In genomic region chr2:208279236-208279635, GRCh38 we compare ENCODE assay signal across 26 cellular contexts.
"Had no signal": no experiment of that assay in that cellular context is flagged by ENCODE, and none has a peak within 500 bp of the region (broad histone marks: within the 10 kb centered on the region; RNA-seq: fewer than 3 reads in every experiment).

No MANE protein-coding gene starts in this region.

- H3K4me1 ChIP-seq: ascending aorta had no signal

- H3K4me3 ChIP-seq: ascending aorta, body of pancreas had no signal

- H3K27ac ChIP-seq: ascending aorta, body of pancreas, WERI-Rb-1 had no signal

- DNase-seq: activated CD4-positive, alpha-beta T cell treated with anti-CD3 and anti-CD28 coated beads for 48 hours; activated CD4-positive, alpha-beta T cell treated with anti-CD3 and anti-CD28 coated beads, Interleukin-2, amount 50 U/mL, for 4 hours; activated CD8-positive, alpha-beta memory T cell treated with anti-CD3 and anti-CD28 coated beads, Interleukin-2, amount 50 U/mL, for 48 hours; activated CD8-positive, alpha-beta T cell treated with anti-CD3 and anti-CD28 coated beads, Interleukin-2, amount 10 ng/mL, durations not matched to agents 7 days and 5 days; activated effector memory CD4-positive, alpha-beta T cell treated with Interleukin-2 at 50 U/mL for 16 hours; activated naive CD4-positive, alpha-beta T cell; activated T-cell treated with anti-CD3 and anti-CD28 coated beads, Interleukin-2, amount 50 U/mL, for 24 hours; body of pancreas; central memory CD4-positive, alpha-beta T cell; MM.1S; NCI-H1105 treated with DMSO at 0.1 percent for 48 hours; NCI-H1436 treated with DMSO at 0.1 percent for 48 hours; NCI-H187; NCI-H2081; NCI-H510A treated with DMSO at 0.1 percent for 48 hours; NCI-H69; NK-92 treated with Interleukin-12 subunit alpha and Interleukin-12 subunit beta, amount 100 ng/mL, for 24 hours; OCI-M1; RPMI8226; SK-N-SH; T-helper 1 cell; WERI-Rb-1 had no signal

- H3K27me3 ChIP-seq: ascending aorta, body of pancreas had no signal

- H3K9me3 ChIP-seq: ascending aorta, body of pancreas, SK-N-SH had no signal

- ATAC-seq: activated CD8-positive, alpha-beta T cell treated with anti-CD3 and anti-CD28 coated beads, Interleukin-2, amount 10 ng/mL, durations not matched to agents 7 days and 5 days; body of pancreas; Panc1; Right ventricle myocardium inferior had no signal

- FAIRE-seq: bronchial epithelial cell had no signal
